23 cellular contexts compared by ENCODE assay signal in the genomic region with DNA sequence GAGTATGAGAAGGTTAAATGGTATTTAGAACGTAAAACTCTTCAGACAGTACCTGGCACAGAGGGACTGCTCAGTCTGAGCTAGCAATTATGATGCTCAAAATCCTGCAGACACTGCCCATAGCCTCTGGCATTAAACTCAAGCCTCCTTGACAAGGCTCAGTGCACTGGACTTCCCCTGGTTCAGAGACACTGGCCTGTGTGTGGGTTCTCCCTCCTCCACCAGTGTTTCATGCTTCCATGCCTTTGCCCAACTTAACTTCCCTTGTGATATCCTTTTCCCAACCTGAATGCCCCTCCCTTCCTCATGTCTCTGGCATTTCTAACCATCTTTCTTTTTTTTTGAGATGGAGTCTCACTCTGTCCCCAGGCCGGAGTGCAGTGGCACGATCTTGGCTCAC.
"Had no signal": no experiment of that assay in that cellular context is flagged by ENCODE, and none has a peak within 500 bp of the region (broad histone marks: within the 10 kb centered on the region; RNA-seq: fewer than 3 reads in every experiment).

No MANE protein-coding gene starts in this region.

- DNase-seq: activated CD4-positive, alpha-beta memory T cell treated with anti-CD3 and anti-CD28 coated beads for 36 hours; activated CD4-positive, alpha-beta T cell treated with anti-CD3 and anti-CD28 coated beads for 1 hour; activated effector memory CD4-positive, alpha-beta T cell treated with anti-CD3 and anti-CD28 coated beads, Interleukin-2, amount 50 U/mL, for 16 hours; activated T-cell treated with anti-CD3 and anti-CD28 coated beads, Interleukin-2, amount 50 U/mL, for 4 hours; brain microvascular endothelial cell; cortex of kidney; effector CD8-positive, alpha-beta T cell; esophagus squamous epithelium; hypothalamus; left ventricle myocardium superior; mucosa of descending colon; nephron progenitor cell; stimulated activated CD4-positive, alpha-beta T cell treated with anti-CD3 and anti-CD28 coated beads, Interleukin-4, amount 100 ng/mL, for 24 hours; stimulated activated naive CD4-positive, alpha-beta T cell treated with Interleukin-2 at 50 U/mL for 16 hours; T1000; transverse colon had no signal

- H3K27ac ChIP-seq: brain microvascular endothelial cell, esophagus squamous epithelium, transverse colon, VCaP had no signal

- H3K36me3 Mint-ChIP-seq: memory B cell had no signal

- H3K36me3 ChIP-seq: transverse colon had no signal

- ATAC-seq: activated T-cell treated with anti-CD3 and anti-CD28 coated beads, Interleukin-2, amount 50 U/mL, for 4 hours; left ventricle myocardium superior; mucosa of descending colon; right cardiac atrium had no signal

- H3K27me3 ChIP-seq: brain microvascular endothelial cell, esophagus squamous epithelium, transverse colon had no signal

- H3K9me3 ChIP-seq: esophagus squamous epithelium, mucosa of descending colon, transverse colon had no signal

- H3K9me3 Mint-ChIP-seq: activated CD4-positive, alpha-beta memory T cell treated with anti-CD3 and anti-CD28 coated beads for 36 hours; activated naive CD8-positive, alpha-beta T cell treated with anti-CD3 and anti-CD28 coated beads, Interleukin-2, amount 10 ng/mL, durations not matched to agents 7 days and 5 days; activated T-cell treated with anti-CD3 and anti-CD28 coated beads, Interleukin-2, amount 50 U/mL, for 4 hours; central memory CD8-positive, alpha-beta T cell; memory B cell; nephron progenitor cell had no signal

- H3K4me3 ChIP-seq: esophagus squamous epithelium, mucosa of descending colon, skin epidermis, transverse colon had no signal

- H3K27ac Mint-ChIP-seq: activated CD4-positive, alpha-beta memory T cell treated with anti-CD3 and anti-CD28 coated beads for 36 hours; nephron progenitor cell; progenitor cell of endocrine pancreas had no signal

- H3K27me3 Mint-ChIP-seq: activated CD4-positive, alpha-beta memory T cell treated with anti-CD3 and anti-CD28 coated beads for 36 hours; activated naive CD8-positive, alpha-beta T cell treated with anti-CD3 and anti-CD28 coated beads, Interleukin-2, amount 10 ng/mL, durations not matched to agents 7 days and 5 days; central memory CD8-positive, alpha-beta T cell; memory B cell had no signal

- H3K4me3 Mint-ChIP-seq: activated CD4-positive, alpha-beta memory T cell treated with anti-CD3 and anti-CD28 coated beads for 36 hours; nephron progenitor cell had no signal
